Comparison of ENCODE assay signal across 12 cellular contexts in genomic region chr7:105838273-105839141, GRCh38. TPM values are rescaled to one million over a fixed set of nuclear protein-coding genes. Genes with fewer than 3 reads are reported as not detected.
DNase-seq lines count a peak whose midpoint lies in the region; ATAC-seq, FAIRE-seq and TF ChIP-seq lines count a peak whose summit lies in the region.
"Had no signal": no experiment of that assay in that cellular context is flagged by ENCODE, and none has a peak within 500 bp of the region (broad histone marks: within the 10 kb centered on the region; RNA-seq: fewer than 3 reads in every experiment).

No MANE protein-coding gene starts in this region.

- WGBS in small intestine, 3 donors, result 23 to 46% (median 36%) methylated on average over 14 of the region's 14 CpGs
- 69 to 81% (median 76%) methylated on average over 14 of the region's 14 CpGs for WGBS in spleen, 5 donors

- no peak for TF ChIP-seq CTCF in spleen (IDR thresholded peaks at IDR 0.05 in 8 of 11, conservative IDR thresholded peaks at IDR 0.05 in 3 of 11)
- TF ChIP-seq CTCF in CD4-positive, alpha-beta T cell (IDR thresholded peaks at IDR 0.05), result no peak

- no peak for FAIRE-seq in small intestine (lab: Jason Lieb, UNC)
- FAIRE-seq: GM12891 had no signal

- peaks cover 8% of the 10 kb centered on the region for H3K4me1 Mint-ChIP-seq in activated T-cell treated with anti-CD3 and anti-CD28 coated beads, Interleukin-2, amount 50 U/mL, for 24 hours (ENCODE audit: low read depth)
- peaks cover 21% of the 10 kb centered on the region for H3K4me1 Mint-ChIP-seq in CD4-positive, alpha-beta T cell (ENCODE audit: low read depth)
- H3K4me1 Mint-ChIP-seq: activated CD8-positive, alpha-beta memory T cell treated with anti-CD3 and anti-CD28 coated beads, Interleukin-2, amount 10 ng/mL, durations not matched to agents 7 days and 5 days had no signal

- H3K27ac ChIP-seq in SJCRH30, result peak overlapping the region; percentile 67
- H3K27ac ChIP-seq in small intestine (ENCODE audit: low read depth in 1 of 2, low read length in 1 of 2), result no peak overlapping the region
- H3K27ac ChIP-seq in spleen, result no peak overlapping the region
- H3K27ac ChIP-seq in CD4-positive, alpha-beta T cell (ENCODE audit: low read depth, low read length), result no peak overlapping the region
- H3K27ac ChIP-seq: right lobe of liver had no signal

- no peak for TF ChIP-seq POLR2A in spleen (IDR thresholded peaks at IDR 0.05)

- intact Hi-C loops in left ventricle myocardium superior (cut with micrococcal nuclease) (no loop called here), spleen (cut with DNase I; ENCODE audit: low total_unique reads) (no loop called here)
- intact Hi-C loops in CD4-positive, alpha-beta T cell (cut with DNase I, micrococcal nuclease), result no loop called here

- peak overlapping the region; percentile 54 for H3K4me3 ChIP-seq in SJCRH30
- no peak overlapping the region for H3K4me3 ChIP-seq in small intestine (ENCODE audit: low read depth in 1 of 2, low read length in 2 of 2)
- H3K4me3 ChIP-seq in spleen, result no peak overlapping the region
- H3K4me3 ChIP-seq: right lobe of liver, thoracic aorta had no signal

- H3K36me3 ChIP-seq in SJCRH30, result no peaks in the 10 kb centered on the region
- H3K36me3 ChIP-seq in small intestine (ENCODE audit: control insufficient read depth in 2 of 2, insufficient read depth in 2 of 2, low read length in 2 of 2), result no peaks in the 10 kb centered on the region
- H3K36me3 ChIP-seq in spleen, result no peaks in the 10 kb centered on the region
- H3K36me3 ChIP-seq: right lobe of liver, thoracic aorta had no signal

- H3K27ac Mint-ChIP-seq in activated T-cell treated with anti-CD3 and anti-CD28 coated beads, Interleukin-2, amount 50 U/mL, for 24 hours, result no peak overlapping the region
- no peak overlapping the region for H3K27ac Mint-ChIP-seq in CD4-positive, alpha-beta T cell
- H3K27ac Mint-ChIP-seq: activated CD8-positive, alpha-beta memory T cell treated with anti-CD3 and anti-CD28 coated beads, Interleukin-2, amount 10 ng/mL, durations not matched to agents 7 days and 5 days had no signal

- H3K9me3 Mint-ChIP-seq in activated T-cell treated with anti-CD3 and anti-CD28 coated beads, Interleukin-2, amount 50 U/mL, for 24 hours, result no peaks in the 10 kb centered on the region
- no peaks in the 10 kb centered on the region for H3K9me3 Mint-ChIP-seq in CD4-positive, alpha-beta T cell

- CTCF ChIA-PET in CD4-positive, alpha-beta T cell (lab: Charles Lee), result no interaction called here

- no peak overlapping the region for H3K4me3 Mint-ChIP-seq in activated T-cell treated with anti-CD3 and anti-CD28 coated beads, Interleukin-2, amount 50 U/mL, for 24 hours
- H3K4me3 Mint-ChIP-seq in CD4-positive, alpha-beta T cell, result no peak overlapping the region
- H3K4me3 Mint-ChIP-seq: activated CD8-positive, alpha-beta memory T cell treated with anti-CD3 and anti-CD28 coated beads, Interleukin-2, amount 10 ng/mL, durations not matched to agents 7 days and 5 days had no signal

- POLR2A ChIA-PET in CD4-positive, alpha-beta T cell (lab: Charles Lee), result interaction anchor here (0.6 to 2.5 kb wide), 2 partner anchors 11 to 161 kb away, joined by 4 to 8 read pairs; no protein-coding TSS in a partner anchor

- DNase-seq in M059J (ENCODE audit: low read depth) (peak; percentile 44), SJCRH30 (peak; percentile 71 to 81), left ventricle myocardium superior (peak; percentile 47), small intestine (peak; percentile 77), spleen (no peak)
- DNase-seq in activated T-cell treated with anti-CD3 and anti-CD28 coated beads, Interleukin-2, amount 50 U/mL, for 24 hours, result no peak
- DNase-seq in CD4-positive, alpha-beta T cell, result no peak
- DNase-seq: activated CD8-positive, alpha-beta memory T cell treated with anti-CD3 and anti-CD28 coated beads, Interleukin-2, amount 10 ng/mL, durations not matched to agents 7 days and 5 days; right lobe of liver had no signal

- H3K9me3 ChIP-seq in SJCRH30 (replicated peaks) (no peaks in the 10 kb centered on the region), small intestine (ENCODE audit: control insufficient read depth, low read depth) (no peaks in the 10 kb centered on the region), spleen (no peaks in the 10 kb centered on the region)
- H3K9me3 ChIP-seq in CD4-positive, alpha-beta T cell (ENCODE audit: control insufficient read depth, low read length), result no peaks in the 10 kb centered on the region
- H3K9me3 ChIP-seq: right lobe of liver, thoracic aorta had no signal

- H3K36me3 Mint-ChIP-seq in activated T-cell treated with anti-CD3 and anti-CD28 coated beads, Interleukin-2, amount 50 U/mL, for 24 hours (ENCODE audit: low read depth), result no peaks in the 10 kb centered on the region
- H3K36me3 Mint-ChIP-seq in CD4-positive, alpha-beta T cell (ENCODE audit: low read depth), result no peaks in the 10 kb centered on the region
- H3K36me3 Mint-ChIP-seq: activated CD8-positive, alpha-beta memory T cell treated with anti-CD3 and anti-CD28 coated beads, Interleukin-2, amount 10 ng/mL, durations not matched to agents 7 days and 5 days had no signal

- no peaks in the 10 kb centered on the region for H3K27me3 Mint-ChIP-seq in activated T-cell treated with anti-CD3 and anti-CD28 coated beads, Interleukin-2, amount 50 U/mL, for 24 hours
- no peaks in the 10 kb centered on the region for H3K27me3 Mint-ChIP-seq in CD4-positive, alpha-beta T cell

- H3K4me1 ChIP-seq in SJCRH30, result peaks cover 12% of the 10 kb centered on the region
- no peaks in the 10 kb centered on the region for H3K4me1 ChIP-seq in small intestine (ENCODE audit: control insufficient read depth in 2 of 2, insufficient read depth in 1 of 2, low read depth in 1 of 2, low read length in 1 of 2)
- peaks cover 0 to 12% (median 0%) of the 10 kb centered on the region in 6 donors for H3K4me1 ChIP-seq in spleen
- H3K4me1 ChIP-seq: right lobe of liver had no signal

- ATAC-seq in left ventricle myocardium superior, result peak; percentile 45
- no peak for ATAC-seq in CD4-positive, alpha-beta T cell (ENCODE audit: poor library complexity)
- no peak for ATAC-seq in GM21717 (IDR thresholded peaks at IDR 0.05; ENCODE audit: unreplicated experiment)
- ATAC-seq: activated CD8-positive, alpha-beta memory T cell treated with anti-CD3 and anti-CD28 coated beads, Interleukin-2, amount 10 ng/mL, durations not matched to agents 7 days and 5 days; right lobe of liver had no signal

- H3K27me3 ChIP-seq in SJCRH30 (no peaks in the 10 kb centered on the region), small intestine (ENCODE audit: control insufficient read depth in 2 of 2, insufficient read depth in 2 of 2, low read length in 2 of 2) (no peaks in the 10 kb centered on the region), spleen (replicated peaks in 1 of 7) (no peaks in the 10 kb centered on the region)
- H3K27me3 ChIP-seq in CD4-positive, alpha-beta T cell (ENCODE audit: control insufficient read depth, insufficient read depth, low read length), result no peaks in the 10 kb centered on the region
- H3K27me3 ChIP-seq: right lobe of liver had no signal

RNA-seq across cellular contexts. Expression of gene ATXN7L1, which starts 37.9 kb away (rescaled TPM):
- total RNA-seq in M059J (2014; rRNA removed; shearing (Covaris generic)), result 7.7 and 30.2 TPM in 2 replicates
- 5.9 and 6.2 TPM in 2 replicates for total RNA-seq in SJCRH30 (2014; rRNA removed; shearing (Covaris generic))
- total RNA-seq in left ventricle myocardium superior (3.7 TPM), spleen (10 to 100 TPM; 14.0 to 29.3 (median 23.2) TPM)
- polyA plus RNA-seq in small intestine (10 to 100 TPM in 2 of 3 donors, 1 to 10 TPM in 1; 9.7 to 50.8 (median 30.3) TPM), spleen (1 to 10 TPM; 2.4 to 4.8 (median 2.7) TPM)
- total RNA-seq in CD4-positive, alpha-beta T cell, result 10 to 100 TPM; 27.3 to 29.2 TPM

Comparison
In these comparisons a context has a peak if more than half of its experiments do, and no peak if none do; other contexts are left out.
1. DNase-seq: peak in M059J (single experiment), SJCRH30 (2 of 2), left ventricle myocardium superior (single experiment) and small intestine (single experiment); none in spleen (single experiment), activated T-cell treated with anti-CD3 and anti-CD28 coated beads, Interleukin-2, amount 50 U/mL, for 24 hours (single experiment) and CD4-positive, alpha-beta T cell (0 of 10).